Comparison of ENCODE assay signal across 7 cellular contexts in genomic region chr16:49407873-49408565, GRCh38. TPM values are rescaled to one million over a fixed set of nuclear protein-coding genes. Genes with fewer than 3 reads are reported as not detected.
DNase-seq lines count a peak whose midpoint lies in the region; ATAC-seq and TF ChIP-seq lines count a peak whose summit lies in the region.

No MANE protein-coding gene starts in this region.

- H3K4me1 Mint-ChIP-seq in T-cell, result peaks cover 2 to 5% (median 3%) of the 10 kb centered on the region in 3 donors

- peak; percentile 89 for ATAC-seq in HG02678 (IDR thresholded peaks at IDR 0.05; ENCODE audit: unreplicated experiment)
- ATAC-seq in T-cell (replicated peaks in 1 of 4), result peak; percentile 69 to 79 (median 74)
- ATAC-seq in sciatic nerve, result peak; percentile 97

- intact Hi-C loops in left ventricle myocardium inferior (cut with micrococcal nuclease), result loop anchor here (5.0 kb wide), 1 partner anchor 519 kb away; no protein-coding TSS in a partner anchor
- intact Hi-C loops in sciatic nerve (cut with DNase I), result no loop called here

- H3K36me3 Mint-ChIP-seq in T-cell, result no peaks in the 10 kb centered on the region

- in situ Hi-C loops in GM13976 (cut with MboI; ENCODE audit: low sequenced_read_pairs, unreplicated experiment), result loop anchor here (25.0 kb wide), 1 partner anchor 179 kb away; no protein-coding TSS in a partner anchor

- peaks cover 5% of the 10 kb centered on the region for H3K4me1 ChIP-seq in left ventricle myocardium inferior

- H3K27ac ChIP-seq in left ventricle myocardium inferior (replicated peaks), result no peak overlapping the region

- DNase-seq in GM13976 (ENCODE audit: low spot score) (peak; percentile 82), NCI-H1105 treated with DMSO at 0.1 percent for 48 hours (lab: John Stamatoyannopoulos, UW) (peak; percentile 93), T-cell (peak; percentile 19 to 68 (median 46)), amniotic epithelial cell (ENCODE audit: low read depth) (peak; percentile 20), left ventricle myocardium inferior (peak; percentile 85), sciatic nerve (ENCODE audit: low spot score) (peak; percentile 91)

- TF ChIP-seq CTCF in GM13976 (IDR thresholded peaks at IDR 0.05; ENCODE audit: borderline replicate concordance, control extremely low read depth, extremely low read depth, insufficient read depth, missing control alignments), result peak; percentile 84
- peak; percentile 93 for TF ChIP-seq CTCF in left ventricle myocardium inferior (IDR thresholded peaks at IDR 0.05; ENCODE audit: borderline replicate concordance)

- peak overlapping the region in 1 of 3 donors; percentile 16 for H3K4me3 Mint-ChIP-seq in T-cell

- CTCF ChIA-PET in T-cell (lab: Charles Lee), result interaction anchor here (0.7 to 1.6 kb wide), 7 partner anchors 34 to 759 kb away, joined by 3 to 6 read pairs (median 4); no protein-coding TSS in a partner anchor

- H3K36me3 ChIP-seq in left ventricle myocardium inferior, result no peaks in the 10 kb centered on the region

- POLR2A ChIA-PET in T-cell (lab: Charles Lee), result interaction anchor here (0.6 kb wide), 2 partner anchors 184 to 701 kb away, joined by 4 read pairs; no protein-coding TSS in a partner anchor

- no peak overlapping the region for H3K4me3 ChIP-seq in left ventricle myocardium inferior

- peaks cover 23% of the 10 kb centered on the region for H3K27me3 ChIP-seq in left ventricle myocardium inferior (ENCODE audit: low read depth)

- H3K27me3 Mint-ChIP-seq in T-cell, result peaks cover 5 to 7% of the 10 kb centered on the region in 2 donors

- H3K27ac Mint-ChIP-seq in T-cell, result no peak overlapping the region

- H3K9me3 Mint-ChIP-seq in T-cell, result peaks cover 0 to 3% (median 0%) of the 10 kb centered on the region in 3 donors

- peaks cover 6% of the 10 kb centered on the region for H3K9me3 ChIP-seq in left ventricle myocardium inferior (replicated peaks)

RNA-seq across cellular contexts. Expression of gene C16orf78, which starts 34.4 kb away (rescaled TPM):
- not detected for total RNA-seq in T-cell
- total RNA-seq in left ventricle myocardium inferior, result not detected
- not detected for total RNA-seq in sciatic nerve

Comparison
In these comparisons a context has a peak if more than half of its experiments do, and no peak if none do; other contexts are left out.
1. DNase-seq: peak in every context shown above with its lines; median percentile 93 in NCI-H1105 treated with DMSO at 0.1 percent for 48 hours; 91 in sciatic nerve; 85 in left ventricle myocardium inferior; 82 in GM13976; 46 in T-cell; 20 in amniotic epithelial cell.